In the genomic region with DNA sequence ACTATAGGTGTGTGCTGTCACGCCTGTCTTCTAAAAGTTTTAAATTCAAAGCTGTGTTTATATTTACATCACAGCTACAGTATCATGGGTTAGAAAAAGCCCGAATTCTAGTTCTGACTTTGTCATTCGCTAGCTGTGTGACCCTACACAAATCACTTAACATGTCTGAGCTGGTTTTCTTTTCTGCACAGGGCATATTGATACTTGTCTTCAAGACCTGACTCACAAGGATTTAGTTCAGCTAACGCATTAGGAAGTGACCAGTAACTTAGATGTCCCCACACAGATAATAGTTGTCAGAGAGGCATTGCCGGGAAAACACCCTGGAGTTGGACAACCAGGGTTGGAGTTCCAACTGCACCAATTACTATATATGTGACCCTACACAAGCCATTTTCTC, we compare ENCODE assay signal across 17 cellular contexts. TPM values are rescaled to one million over a fixed set of nuclear protein-coding genes. Genes with fewer than 3 reads are reported as not detected.
"Had no signal": no experiment of that assay in that cellular context is flagged by ENCODE, and none has a peak within 500 bp of the region (broad histone marks: within the 10 kb centered on the region; RNA-seq: fewer than 3 reads in every experiment).

No MANE protein-coding gene starts in this region.

- H3K27ac ChIP-seq: colonic mucosa, prostate gland, testis, upper lobe of right lung had no signal

- FAIRE-seq: astrocyte had no signal

- H3K27me3 ChIP-seq: colonic mucosa, testis, upper lobe of right lung had no signal

- H3K4me3 ChIP-seq: colonic mucosa, mucosa of descending colon, prostate gland, testis, upper lobe of right lung had no signal

- ATAC-seq: activated CD8-positive, alpha-beta T cell treated with anti-CD3 and anti-CD28 coated beads for 36 hours; left colon; mucosa of descending colon; natural killer cell; stimulated activated naive CD8-positive, alpha-beta T cell treated with anti-CD3 and anti-CD28 coated beads, Interleukin-15, amount 100 ng/mL, for 72 hours; upper lobe of right lung had no signal

- DNase-seq: activated CD4-positive, alpha-beta T cell treated with anti-CD3 and anti-CD28 coated beads for 4 hours; activated CD8-positive, alpha-beta memory T cell treated with anti-CD3 and anti-CD28 coated beads, Interleukin-2, amount 50 U/mL, for 4 hours; activated CD8-positive, alpha-beta T cell treated with anti-CD3 and anti-CD28 coated beads for 36 hours; activated naive CD4-positive, alpha-beta T cell; colonic mucosa; effector CD4-positive, alpha-beta T cell; immature natural killer cell; left colon; mucosa of descending colon; natural killer cell; stimulated activated CD4-positive, alpha-beta T cell treated with anti-CD3 and anti-CD28 coated beads, Interleukin-15, amount 100 ng/mL, for 24 hours; stimulated activated CD4-positive, alpha-beta T cell treated with anti-CD3 and anti-CD28 coated beads, Interleukin-4, amount 100 ng/mL, for 24 hours; stimulated activated naive CD8-positive, alpha-beta T cell treated with anti-CD3 and anti-CD28 coated beads, Interleukin-15, amount 100 ng/mL, for 72 hours; testis; upper lobe of right lung had no signal

- H3K36me3 ChIP-seq: colonic mucosa, prostate gland, upper lobe of right lung had no signal

- H3K4me1 ChIP-seq: colonic mucosa, prostate gland, testis, upper lobe of right lung had no signal

- H3K9me3 ChIP-seq: colonic mucosa, mucosa of descending colon, prostate gland, testis, upper lobe of right lung had no signal

RNA-seq across cellular contexts. Expression of a gene that starts 25.9 kb away (rescaled TPM):
- total RNA-seq: astrocyte, natural killer cell had no signal
